Comparison of ENCODE assay signal across 11 cellular contexts in genomic region chr2:125638345-125638744, GRCh38.
"Had no signal": no experiment of that assay in that cellular context is flagged by ENCODE, and none has a peak within 500 bp of the region (broad histone marks: within the 10 kb centered on the region; RNA-seq: fewer than 3 reads in every experiment).

No MANE protein-coding gene starts in this region.

- H3K27ac Mint-ChIP-seq: GM23338, H9, HFFc6 had no signal

- H3K9me3 ChIP-seq: HAP-1 had no signal

- DNase-seq: GM23248, GOT3, H7, H9, HCEC 1CT, HFFc6 had no signal

- H3K4me3 ChIP-seq: GM23248, GM23338, HAP-1 had no signal

- H3K27ac ChIP-seq: GM23248 had no signal

- H3K4me3 Mint-ChIP-seq: GM23338, H9, HFFc6 had no signal

- H3K36me3 ChIP-seq: HAP-1 had no signal

- ATAC-seq: GM23338, HCT116 had no signal

- H3K4me2 ChIP-seq: GM23338 had no signal

- FAIRE-seq: H1, H54 had no signal

- H3K9me3 Mint-ChIP-seq: GM23338, H9 had no signal

- H3K4me1 Mint-ChIP-seq: H9 had no signal

- H3K9ac ChIP-seq: GM23248 had no signal

- H2AFZ ChIP-seq: GM23248, GM23338 had no signal

- H3K4me1 ChIP-seq: HAP-1 had no signal
